ENCODE assay signal across 14 cellular contexts in the genomic region with DNA sequence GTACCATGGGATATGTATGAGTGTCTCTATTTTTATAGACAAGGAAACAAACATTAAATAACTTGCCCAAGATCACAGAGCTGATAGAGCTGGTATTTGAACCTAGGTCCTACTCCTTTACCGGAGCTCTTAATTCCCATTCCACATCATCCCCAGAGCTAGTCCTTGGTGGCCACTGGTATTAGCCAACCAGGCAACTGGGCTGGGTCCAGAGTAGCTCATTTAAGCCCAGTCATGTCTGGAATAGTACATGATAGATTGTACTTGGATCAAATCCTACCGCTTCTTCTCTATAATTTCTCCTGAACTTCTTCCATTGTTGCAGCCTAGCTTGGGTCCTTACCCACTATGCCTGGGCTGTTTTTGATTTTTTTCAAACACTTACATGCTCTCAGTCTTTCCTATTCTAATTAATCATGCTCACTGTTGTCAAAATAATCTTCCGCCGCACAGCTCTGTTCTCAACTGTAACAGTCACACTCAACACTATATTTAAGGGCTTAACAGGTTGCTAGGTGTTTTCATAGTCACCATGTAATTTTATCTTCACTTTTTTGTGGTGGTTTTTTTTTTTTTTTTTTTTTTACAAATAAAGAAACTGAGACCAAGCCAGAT.
DNase-seq lines count a peak whose midpoint lies in the region; ATAC-seq, FAIRE-seq and TF ChIP-seq lines count a peak whose summit lies in the region.
"Had no signal": no experiment of that assay in that cellular context is flagged by ENCODE, and none has a peak within 500 bp of the region (broad histone marks: within the 10 kb centered on the region; RNA-seq: fewer than 3 reads in every experiment).

No MANE protein-coding gene starts in this region.

- no peak overlapping the region for H2AFZ ChIP-seq in ACC112 (ENCODE audit: low read length, unreplicated experiment)
- H2AFZ ChIP-seq in mesenchymal stem cell (ENCODE audit: low read depth, low read length), result no peak overlapping the region
- H2AFZ ChIP-seq in HepG2 (ENCODE audit: low read length), result no peak overlapping the region

- H3K4me2 ChIP-seq in mesenchymal stem cell (ENCODE audit: low read length, poor library complexity, severe bottlenecking), result no peak overlapping the region
- no peak overlapping the region for H3K4me2 ChIP-seq in HepG2 (ENCODE audit: low read depth, low read length)

- ATAC-seq in GM18498 (IDR thresholded peaks at IDR 0.05; ENCODE audit: unreplicated experiment) (peak; percentile 1), activated B cell treated with CpG ODN at 0.5 μM for 24 hours (ENCODE audit: low read depth) (no peak), HepG2 (no peak), HG02885 (IDR thresholded peaks at IDR 0.05; ENCODE audit: poor library complexity, unreplicated experiment) (no peak), HG03039 (IDR thresholded peaks at IDR 0.05; ENCODE audit: unreplicated experiment) (no peak)

- no peak for TF ChIP-seq POLR2A in HepG2 (IDR thresholded peaks at IDR 0.05; ENCODE audit: insufficient read depth in 1 of 2, low read depth in 2 of 2, low read length in 2 of 2)

- CTCF ChIA-PET in activated B cell treated with CpG ODN at 0.5 μM for 24 hours (lab: Charles Lee) (interaction anchor here (1.5 kb wide), 1 partner anchor 41 kb away, joined by 5 read pairs; no protein-coding TSS in a partner anchor), HepG2 (lab: Yijun Ruan, JAX; ENCODE audit: low intra/inter-chr PET ratio, low total read pairs) (no interaction called here)

- H3K79me2 ChIP-seq in ACC112 (ENCODE audit: control insufficient read depth, insufficient read depth, low read length, unreplicated experiment) (no peaks in the 10 kb centered on the region), HepG2 (ENCODE audit: insufficient read depth, low read length) (no peaks in the 10 kb centered on the region)

- no peaks in the 10 kb centered on the region for H3K9me3 ChIP-seq in mesenchymal stem cell (ENCODE audit: control insufficient read depth, low read length)
- no peaks in the 10 kb centered on the region for H3K9me3 ChIP-seq in HepG2 (ENCODE audit: low read length)
- H3K9me3 ChIP-seq: thyroid gland had no signal

- in situ Hi-C loops in HepG2 (cut with HindIII; ENCODE audit: extremely low pct_ligation_motif_present, low pct_unique_long_range_greater_than_20kb), result no loop called here

- H3K23ac ChIP-seq in mesenchymal stem cell (ENCODE audit: low read length in 2 of 2), result no peak overlapping the region

- no peak overlapping the region for H3K4me3 Mint-ChIP-seq in activated B cell treated with CpG ODN at 0.5 μM for 24 hours
- H3K4me3 Mint-ChIP-seq: activated T-helper 17 cell treated with anti-CD3 and anti-CD28 coated beads, Interleukin-2, amount 50 U/mL, for 72 hours had no signal

- H3K4me3 ChIP-seq in ACC112 (ENCODE audit: low read depth, low read length) (no peak overlapping the region), mesenchymal stem cell (ENCODE audit: insufficient read depth in 1 of 2, low read depth in 1 of 2, low read length in 2 of 2) (peak overlapping the region in 1 of 2 experiments; percentile 2), HepG2 (replicated peaks in 1 of 3; ENCODE audit: insufficient read depth in 1 of 3, low read depth in 2 of 3, low read length in 3 of 3) (no peak overlapping the region)
- H3K4me3 ChIP-seq: coronary artery, thyroid gland had no signal

- no peak overlapping the region for H2BK15ac ChIP-seq in mesenchymal stem cell (ENCODE audit: low read depth, poor library complexity, severe bottlenecking)

- no peak for DNase-seq in activated B cell treated with CpG ODN at 0.5 μM for 24 hours
- no peak for DNase-seq in mesenchymal stem cell
- DNase-seq in central memory CD4-positive, alpha-beta T cell, result no peak
- DNase-seq in HepG2 (ENCODE audit: low spot score), result no peak
- DNase-seq: aorta, DMS 273 treated with DMSO at 0.1 percent for 48 hours, thyroid gland had no signal

- H3K79me1 ChIP-seq in mesenchymal stem cell (replicated peaks; ENCODE audit: low read length, poor library complexity, severe bottlenecking), result no peaks in the 10 kb centered on the region

- 98% methylated on average over 2 of the region's 4 CpGs for WGBS in mesenchymal stem cell
- 73% methylated on average over 4 of the region's 4 CpGs for WGBS in HepG2 (ENCODE audit: low lambda C conversion rate)

- H2AK5ac ChIP-seq in mesenchymal stem cell (ENCODE audit: low read length, severe bottlenecking), result peak overlapping the region; percentile 53

- H3K27me3 ChIP-seq in ACC112 (ENCODE audit: insufficient read depth, low read length) (no peaks in the 10 kb centered on the region), mesenchymal stem cell (ENCODE audit: control insufficient read depth in 1 of 2, insufficient read depth in 1 of 2, low read length in 2 of 2) (no peaks in the 10 kb centered on the region), HepG2 (ENCODE audit: control insufficient read depth in 1 of 2, insufficient read depth in 2 of 2, low read length in 2 of 2) (no peaks in the 10 kb centered on the region; a peak in 1 of 5 replicates)
- H3K27me3 ChIP-seq: thyroid gland had no signal

- BruUV-seq in HepG2 (replicated peaks; lab: Mats Ljungman, UMichigan), result no TSS peak

- no peak overlapping the region for H3K18ac ChIP-seq in mesenchymal stem cell (ENCODE audit: low read depth in 1 of 2, low read length in 2 of 2)

- H3K27ac ChIP-seq in ACC112 (ENCODE audit: low read depth, low read length), result peak overlapping the region; percentile 9
- no peak overlapping the region for H3K27ac ChIP-seq in mesenchymal stem cell (ENCODE audit: low read length, poor library complexity, severe bottlenecking)
- H3K27ac ChIP-seq in HepG2 (ENCODE audit: extremely low read length, insufficient read depth, low read length), result no peak overlapping the region

- POLR2A ChIA-PET in activated B cell treated with CpG ODN at 0.5 μM for 24 hours (lab: Charles Lee) (interaction anchor here (0.6 to 0.8 kb wide), 2 partner anchors 81 to 94 kb away, joined by 3 to 5 read pairs; a partner anchor contains a TSS), HepG2 (lab: Yijun Ruan, JAX) (no interaction called here)

- no peak overlapping the region for H2BK5ac ChIP-seq in mesenchymal stem cell (ENCODE audit: low read depth, low read length, poor library complexity, severe bottlenecking)

- H2BK12ac ChIP-seq in mesenchymal stem cell (ENCODE audit: low read length in 2 of 2), result no peak overlapping the region

- no peak for TF ChIP-seq EP300 in HepG2 (IDR thresholded peaks at IDR 0.05; ENCODE audit: low read depth in 2 of 2, low read length in 2 of 2)
- no peak for TF ChIP-seq EP300 in HepG2 (CRISPR knock-in tag; IDR thresholded peaks at IDR 0.05; ENCODE audit: borderline replicate concordance)

- peak overlapping the region; percentile 79 for H3K27ac Mint-ChIP-seq in activated B cell treated with CpG ODN at 0.5 μM for 24 hours
- H3K27ac Mint-ChIP-seq: activated CD8-positive, alpha-beta T cell treated with anti-CD3 and anti-CD28 coated beads for 36 hours; activated T-helper 17 cell treated with anti-CD3 and anti-CD28 coated beads, Interleukin-2, amount 50 U/mL, for 72 hours had no signal

- H3K36me3 ChIP-seq in ACC112 (ENCODE audit: insufficient read depth, low read length) (no peaks in the 10 kb centered on the region), mesenchymal stem cell (ENCODE audit: control insufficient read depth in 1 of 2, insufficient read depth in 2 of 2, low read depth in 1 of 2, low read length in 2 of 2) (no peaks in the 10 kb centered on the region), HepG2 (replicated peaks in 1 of 2; ENCODE audit: control insufficient read depth in 1 of 2, insufficient read depth in 2 of 2, low read length in 2 of 2) (no peaks in the 10 kb centered on the region)
- H3K36me3 ChIP-seq: thyroid gland had no signal

- peaks cover 5% of the 10 kb centered on the region for H3K27me3 Mint-ChIP-seq in activated B cell treated with CpG ODN at 0.5 μM for 24 hours
- H3K27me3 Mint-ChIP-seq: activated CD8-positive, alpha-beta T cell treated with anti-CD3 and anti-CD28 coated beads for 36 hours; activated T-helper 17 cell treated with anti-CD3 and anti-CD28 coated beads, Interleukin-2, amount 50 U/mL, for 72 hours had no signal

- intact Hi-C loops in activated B cell treated with CpG ODN at 0.5 μM for 24 hours (cut with micrococcal nuclease) (loop anchor here (5.0 kb wide), 1 partner anchor 80 kb away; a partner anchor contains a TSS), HepG2 (cut with micrococcal nuclease; ENCODE audit: unreplicated experiment) (no loop called here)

- FAIRE-seq in HepG2 (lab: Jason Lieb, UNC), result no peak

- H3K4me1 ChIP-seq in ACC112 (ENCODE audit: control insufficient read depth, insufficient read depth, low read length, unreplicated experiment) (peaks cover 12% of the 10 kb centered on the region), mesenchymal stem cell (ENCODE audit: control insufficient read depth, insufficient read depth, low read depth, low read length) (no peaks in the 10 kb centered on the region), HepG2 (ENCODE audit: insufficient read depth, low read length) (no peaks in the 10 kb centered on the region)

- TF ChIP-seq CTCF in activated B cell treated with CpG ODN at 0.5 μM for 24 hours (IDR thresholded peaks at IDR 0.05), result no peak
- no peak for TF ChIP-seq CTCF in HepG2 (CRISPR knock-in tag; IDR thresholded peaks at IDR 0.05)

- H4K8ac ChIP-seq in mesenchymal stem cell (ENCODE audit: low read length), result no peak overlapping the region

- no peaks in the 10 kb centered on the region for H3K4me1 Mint-ChIP-seq in activated B cell treated with CpG ODN at 0.5 μM for 24 hours

- TF ChIP-seq RAD21 in HepG2 (CRISPR knock-in tag; IDR thresholded peaks at IDR 0.05), result no peak

- H3K14ac ChIP-seq in mesenchymal stem cell (ENCODE audit: low read length in 2 of 2), result no peak overlapping the region

- H4K91ac ChIP-seq in mesenchymal stem cell (ENCODE audit: low read length), result no peak overlapping the region

- no peak overlapping the region for H3K9ac ChIP-seq in mesenchymal stem cell (ENCODE audit: low read length)
- no peak overlapping the region for H3K9ac ChIP-seq in HepG2 (ENCODE audit: insufficient read depth, low read depth, low read length)

- no peaks in the 10 kb centered on the region for H4K20me1 ChIP-seq in HepG2 (ENCODE audit: insufficient read depth, low read length)

- no peak overlapping the region for H2BK120ac ChIP-seq in mesenchymal stem cell (ENCODE audit: low read depth, low read length)

- H3K36me3 Mint-ChIP-seq in activated B cell treated with CpG ODN at 0.5 μM for 24 hours (ENCODE audit: low read depth), result no peaks in the 10 kb centered on the region

- H3K9me3 Mint-ChIP-seq in activated B cell treated with CpG ODN at 0.5 μM for 24 hours, result no peaks in the 10 kb centered on the region
- H3K9me3 Mint-ChIP-seq: activated CD8-positive, alpha-beta T cell treated with anti-CD3 and anti-CD28 coated beads for 36 hours; activated T-helper 17 cell treated with anti-CD3 and anti-CD28 coated beads, Interleukin-2, amount 50 U/mL, for 72 hours had no signal

- H3K4ac ChIP-seq in mesenchymal stem cell (ENCODE audit: low read depth in 1 of 2, low read length in 2 of 2), result peak overlapping the region in 1 of 2 experiments; percentile 45

TF ChIP-seq in HepG2, 621 proteins besides CTCF, POLR2A, EP300 and RAD21 (continues in another document):
- TF ChIP-seq KDM3A (CRISPR knock-in tag; IDR thresholded peaks at IDR 0.05; ENCODE audit: low read depth) (no peak), ZNF34 (CRISPR knock-in tag; IDR thresholded peaks at IDR 0.05; ENCODE audit: borderline replicate concordance) (no peak), ZNF841 (CRISPR knock-in tag; IDR thresholded peaks at IDR 0.05; ENCODE audit: borderline replicate concordance) (no peak), ADNP (CRISPR knock-in tag; IDR thresholded peaks at IDR 0.05) (no peak)
